24 cellular contexts compared by ENCODE assay signal in the genomic region with DNA sequence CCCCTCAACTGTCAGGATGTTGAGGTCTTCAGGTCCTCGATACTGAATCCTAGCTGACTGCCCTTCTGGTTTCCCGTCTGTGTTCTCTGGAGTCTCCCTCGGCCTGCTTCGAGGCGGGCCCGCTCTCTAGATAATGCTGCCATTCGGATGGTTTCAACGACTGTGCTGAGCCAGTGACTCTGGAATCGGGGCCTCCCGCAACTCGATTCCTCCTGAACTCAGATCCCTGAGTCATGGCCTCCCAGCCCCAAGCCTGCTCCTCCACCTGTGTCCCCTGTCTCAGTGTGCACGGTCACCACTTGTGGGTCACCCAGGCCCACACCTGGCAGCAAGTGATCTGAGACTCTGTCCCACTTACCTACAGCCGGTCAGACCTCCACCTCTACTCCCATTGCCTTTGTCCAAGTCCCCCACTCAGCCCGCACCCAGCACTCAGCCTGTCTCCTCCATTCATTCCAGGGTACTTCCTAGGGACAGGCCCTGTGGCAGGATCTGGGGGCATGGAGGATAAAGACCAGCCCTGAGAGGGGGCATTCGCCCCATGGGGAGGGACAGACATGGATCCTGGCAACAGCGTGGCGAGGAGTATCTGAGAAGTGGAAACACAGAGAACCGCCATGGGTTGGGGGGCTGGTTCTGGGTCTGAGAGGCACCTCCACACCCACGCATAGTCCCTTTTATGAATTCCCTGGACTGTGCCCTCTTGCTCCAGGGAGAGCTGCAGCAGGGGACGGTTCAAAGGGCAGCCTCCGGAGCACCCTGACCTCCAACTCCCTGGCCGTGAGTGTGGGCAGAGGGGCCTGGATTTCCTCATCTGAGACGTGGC. TPM values are rescaled to one million over a fixed set of nuclear protein-coding genes. Genes with fewer than 3 reads are reported as not detected.
DNase-seq lines count a peak whose midpoint lies in the region; ATAC-seq and TF ChIP-seq lines count a peak whose summit lies in the region.
"Had no signal": no experiment of that assay in that cellular context is flagged by ENCODE, and none has a peak within 500 bp of the region (broad histone marks: within the 10 kb centered on the region; RNA-seq: fewer than 3 reads in every experiment).

No MANE protein-coding gene starts in this region.

- no peak overlapping the region for H2AFZ ChIP-seq in mesenchymal stem cell (ENCODE audit: low read depth, low read length)

- no peak overlapping the region for H3K18ac ChIP-seq in mesenchymal stem cell (ENCODE audit: low read depth in 1 of 2, low read length in 2 of 2)

- intact Hi-C loops in colonic mucosa (cut with DNase I) (no loop called here), stomach (cut with DNase I; ENCODE audit: low total_unique reads) (no loop called here)

- no peak overlapping the region for H2BK5ac ChIP-seq in mesenchymal stem cell (ENCODE audit: low read depth, low read length, poor library complexity, severe bottlenecking)

- H3K9me3 ChIP-seq in colonic mucosa (no peaks in the 10 kb centered on the region), mesenchymal stem cell (ENCODE audit: control insufficient read depth, low read length) (no peaks in the 10 kb centered on the region), stomach (no peaks in the 10 kb centered on the region)
- H3K9me3 ChIP-seq: adrenal gland, breast epithelium, spleen had no signal

- H3K27ac ChIP-seq in HL-60 (replicated peaks), result peak overlapping the region; percentile 47
- peak overlapping the region; percentile 89 for H3K27ac ChIP-seq in colonic mucosa
- no peak overlapping the region for H3K27ac ChIP-seq in mesenchymal stem cell (ENCODE audit: low read length, poor library complexity, severe bottlenecking)
- H3K27ac ChIP-seq in stomach, result peak overlapping the region in 4 of 5 donors; percentile 72 to 89 (median 81)
- no peak overlapping the region for H3K27ac ChIP-seq in coronary artery
- H3K27ac ChIP-seq: adrenal gland, KMS-11, spleen had no signal

- H3K36me3 ChIP-seq in colonic mucosa (peaks cover 10% of the 10 kb centered on the region), mesenchymal stem cell (ENCODE audit: control insufficient read depth in 1 of 2, insufficient read depth in 2 of 2, low read depth in 1 of 2, low read length in 2 of 2) (peaks cover 12 to 21% of the 10 kb centered on the region in 2 experiments), stomach (peaks cover 14 to 23% (median 21%) of the 10 kb centered on the region in 4 donors)
- H3K36me3 ChIP-seq: breast epithelium had no signal

- H3K4me1 ChIP-seq in colonic mucosa (peaks cover 20% of the 10 kb centered on the region), mesenchymal stem cell (ENCODE audit: control insufficient read depth, insufficient read depth, low read depth, low read length) (peaks cover 28% of the 10 kb centered on the region), stomach (peaks cover 13 to 40% (median 23%) of the 10 kb centered on the region in 4 donors)

- H3K9ac ChIP-seq in colonic mucosa (ENCODE audit: low read depth in 2 of 2, low read length in 2 of 2) (peak overlapping the region; percentile 40 to 55), mesenchymal stem cell (ENCODE audit: low read length) (no peak overlapping the region)
- H3K9ac ChIP-seq: KMS-11 had no signal

- no peak for ATAC-seq in GM21737 (IDR thresholded peaks at IDR 0.05; ENCODE audit: unreplicated experiment)
- no peak for ATAC-seq in HG02759 (IDR thresholded peaks at IDR 0.05; ENCODE audit: unreplicated experiment)

- no peak for TF ChIP-seq POLR2A in stomach (IDR thresholded peaks at IDR 0.05)

- DNase-seq in HL-60 (ENCODE audit: low read depth in 1 of 2, low spot score in 1 of 2), result no peak
- peak; percentile 63 for DNase-seq in colonic mucosa
- no peak for DNase-seq in mesenchymal stem cell
- no peak for DNase-seq in stomach
- DNase-seq in coronary artery (ENCODE audit: low spot score), result no peak
- DNase-seq: activated B cell treated with CpG ODN at 0.5 μM for 24 hours; activated CD4-positive, alpha-beta T cell treated with anti-CD3 and anti-CD28 coated beads, Interleukin-2, amount 50 U/mL, for 48 hours; activated effector memory CD4-positive, alpha-beta T cell treated with anti-CD3 and anti-CD28 coated beads, Interleukin-2, amount 50 U/mL, for 16 hours; CD4-positive, CD25-positive, alpha-beta regulatory T cell; cortex of kidney; kidney glomerular epithelial cell; MV-4-11; NCI-H1694; NCI-H2171 treated with DMSO at 0.1 percent for 48 hours; NCI-H526; RPMI8226; spleen; stimulated activated CD4-positive, alpha-beta T cell treated with anti-CD3 and anti-CD28 coated beads, Interleukin-4, amount 100 ng/mL, for 4 hours; T1000 had no signal

- H3K14ac ChIP-seq in mesenchymal stem cell (ENCODE audit: low read length in 2 of 2), result no peak overlapping the region

- TF ChIP-seq CTCF in HL-60 (IDR thresholded peaks at IDR 0.05; ENCODE audit: insufficient read depth, low read length) (no peak), colonic mucosa (IDR thresholded peaks at IDR 0.05) (no peak), stomach (IDR thresholded peaks at IDR 0.05) (no peak), coronary artery (IDR thresholded peaks at IDR 0.05) (no peak)

- H2BK120ac ChIP-seq in mesenchymal stem cell (ENCODE audit: low read depth, low read length), result no peak overlapping the region

- no peaks in the 10 kb centered on the region for H3K27me3 ChIP-seq in HL-60 (ENCODE audit: insufficient read depth, poor library complexity, severe bottlenecking)
- H3K27me3 ChIP-seq in colonic mucosa, result no peaks in the 10 kb centered on the region
- H3K27me3 ChIP-seq in mesenchymal stem cell (ENCODE audit: control insufficient read depth in 1 of 2, insufficient read depth in 1 of 2, low read length in 2 of 2), result peaks cover 5 to 29% of the 10 kb centered on the region in 2 experiments
- peaks cover 0 to 19% (median 9%) of the 10 kb centered on the region in 3 donors for H3K27me3 ChIP-seq in stomach
- H3K27me3 ChIP-seq: adrenal gland, breast epithelium had no signal

- WGBS in mesenchymal stem cell, result 90% methylated on average over 22 of the region's 23 CpGs
- 77 to 88% (median 84%) methylated on average over 21 to 23 of the region's 23 CpGs for WGBS in stomach, 5 donors

- H3K23ac ChIP-seq in mesenchymal stem cell (ENCODE audit: low read length in 2 of 2), result no peak overlapping the region

- peaks cover 9% of the 10 kb centered on the region for H3K79me1 ChIP-seq in mesenchymal stem cell (replicated peaks; ENCODE audit: low read length, poor library complexity, severe bottlenecking)

- no peak overlapping the region for H3K4me2 ChIP-seq in mesenchymal stem cell (ENCODE audit: low read length, poor library complexity, severe bottlenecking)
- H3K4me2 ChIP-seq: KMS-11 had no signal

- H3K4ac ChIP-seq in mesenchymal stem cell (ENCODE audit: low read depth in 1 of 2, low read length in 2 of 2), result no peak overlapping the region

- H4K91ac ChIP-seq in mesenchymal stem cell (ENCODE audit: low read length), result no peak overlapping the region

- no peak overlapping the region for H2BK15ac ChIP-seq in mesenchymal stem cell (ENCODE audit: low read depth, poor library complexity, severe bottlenecking)

- H2BK12ac ChIP-seq in mesenchymal stem cell (ENCODE audit: low read length in 2 of 2), result peak overlapping the region in 1 of 2 experiments; percentile 18

- H3K4me3 ChIP-seq in HL-60 (replicated peaks; ENCODE audit: insufficient read depth, low read length) (no peak overlapping the region), colonic mucosa (no peak overlapping the region), mesenchymal stem cell (ENCODE audit: insufficient read depth in 1 of 2, low read depth in 1 of 2, low read length in 2 of 2) (no peak overlapping the region), stomach (no peak overlapping the region), coronary artery (no peak overlapping the region)
- H3K4me3 ChIP-seq: adrenal gland, breast epithelium, spleen had no signal

- H2AK5ac ChIP-seq in mesenchymal stem cell (ENCODE audit: low read length, severe bottlenecking), result peak overlapping the region; percentile 97

- no peak for TF ChIP-seq EP300 in stomach (IDR thresholded peaks at IDR 0.05)

- peak overlapping the region; percentile 40 for H4K8ac ChIP-seq in mesenchymal stem cell (ENCODE audit: low read length)

RNA-seq across cellular contexts. Expression of a gene that starts 14.3 kb away (rescaled TPM):
- total RNA-seq in colonic mucosa (100 to 1,000 TPM; 217 to 259 TPM), stomach (1,000 to 10,000 TPM in 1 of 5 donors, 100 to 1,000 TPM in 2, 10 to 100 TPM in 2; 48.3 to 1,943 (median 152) TPM)
- 81.0 TPM for polyA plus RNA-seq in mesenchymal stem cell (2013, experiment 1 of 2)
- polyA plus RNA-seq in mesenchymal stem cell (2013, experiment 2 of 2), result 80.4 TPM
- 100 to 1,000 TPM; 123 to 178 (median 172) TPM for polyA plus RNA-seq in stomach

RNA-seq across cellular contexts. Expression of a gene that starts 14.6 kb away (rescaled TPM):
- 100 to 1,000 TPM; 410 to 474 TPM for total RNA-seq in colonic mucosa
- 38.9 TPM for polyA plus RNA-seq in mesenchymal stem cell (2013, experiment 1 of 2)
- polyA plus RNA-seq in mesenchymal stem cell (2013, experiment 2 of 2), result 40.6 TPM
- total RNA-seq in stomach, result 100 to 1,000 TPM in 1 of 5 donors, 10 to 100 TPM in 4; 51.8 to 709 (median 91.4) TPM
- 100 to 1,000 TPM in 2 of 3 donors, 10 to 100 TPM in 1; 87.1 to 377 (median 103) TPM for polyA plus RNA-seq in stomach
- total RNA-seq: CD4-positive, CD25-positive, alpha-beta regulatory T cell had no signal

RNA-seq across cellular contexts. Expression of a gene that starts 17.7 kb away (rescaled TPM):
- total RNA-seq in colonic mucosa, result 10 to 100 TPM; 25.4 to 39.9 TPM
- 17.9 TPM for polyA plus RNA-seq in mesenchymal stem cell (2013, experiment 1 of 2)
- polyA plus RNA-seq in mesenchymal stem cell (2013, experiment 2 of 2), result 20.1 TPM
- 10 to 100 TPM in 2 of 5 donors, 1 to 10 TPM in 3; 1.8 to 82.8 (median 5.9) TPM for total RNA-seq in stomach
- polyA plus RNA-seq in stomach, result 10 to 100 TPM in 2 of 3 donors, 1 to 10 TPM in 1; 6.3 to 17.6 (median 12.1) TPM

Comparison
In these comparisons a context has a peak if more than half of its experiments do, and no peak if none do; other contexts are left out.
1. H3K27ac ChIP-seq: peak in HL-60 (single experiment), colonic mucosa (single experiment) and stomach (4 of 5); none in mesenchymal stem cell (single experiment) and coronary artery (0 of 2).